10 cellular contexts compared by ENCODE assay signal in the genomic region with DNA sequence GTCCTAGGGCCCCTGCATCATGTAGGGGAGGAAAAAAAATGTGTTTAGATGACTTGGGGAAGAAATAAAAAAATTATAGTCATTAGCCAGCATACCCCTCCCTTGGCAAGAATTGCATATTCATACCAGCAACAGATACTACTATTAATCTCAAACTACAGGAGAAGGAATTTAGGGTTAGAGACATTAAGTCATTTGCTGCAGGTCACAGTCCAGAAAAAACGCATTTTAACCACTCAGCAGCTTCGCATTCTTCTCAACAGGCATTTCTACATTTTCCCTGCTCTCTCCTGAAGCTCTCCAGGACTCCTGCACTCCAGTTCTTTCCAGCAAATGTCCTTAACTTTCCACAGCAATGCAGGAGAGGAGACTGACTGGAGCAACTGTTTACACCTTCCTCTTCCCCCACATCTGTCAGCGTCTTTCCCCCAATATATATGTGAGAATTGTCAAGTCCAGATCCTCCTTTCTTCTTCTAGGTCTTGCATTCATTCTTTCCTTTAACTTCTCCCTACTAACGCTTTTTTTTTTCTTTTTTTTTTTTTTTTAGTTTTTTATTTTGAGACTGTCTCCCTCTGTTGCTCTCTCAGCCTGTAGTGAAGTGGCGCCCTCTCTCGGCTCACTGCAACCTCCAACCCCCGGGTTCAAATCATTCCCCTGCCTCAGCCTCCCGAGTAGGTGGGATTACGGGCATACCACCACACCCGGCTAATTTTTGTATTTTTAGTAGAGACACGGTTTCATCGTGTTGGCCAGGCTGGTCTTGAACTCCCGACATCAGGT. TPM values are rescaled to one million over a fixed set of nuclear protein-coding genes. Genes with fewer than 3 reads are reported as not detected.
DNase-seq lines count a peak whose midpoint lies in the region; ATAC-seq and TF ChIP-seq lines count a peak whose summit lies in the region.
"Had no signal": no experiment of that assay in that cellular context is flagged by ENCODE, and none has a peak within 500 bp of the region (broad histone marks: within the 10 kb centered on the region; RNA-seq: fewer than 3 reads in every experiment).

No MANE protein-coding gene starts in this region.

- TF ChIP-seq CTCF in A673 (conservative IDR thresholded peaks at IDR 0.05; ENCODE audit: low read depth, low read length) (peak; percentile 58), WI38 (IDR thresholded peaks at IDR 0.05; ENCODE audit: low read depth, low read length) (0 out of 2 replicates have a peak, but pooled peaks have one; percentile 19), glutamatergic neuron (IDR thresholded peaks at IDR 0.05; ENCODE audit: partially characterized antibody, unreplicated experiment) (peak; percentile 26), Peyer's patch (IDR thresholded peaks at IDR 0.05) (peak in 3 of 6 experiments; percentile 10 to 40 (median 36))

- H3K27me3 ChIP-seq in A673 (replicated peaks; ENCODE audit: insufficient read depth, low read depth, low read length, poor library complexity) (no peaks in the 10 kb centered on the region), Peyer's patch (no peaks in the 10 kb centered on the region)

- H3K9me3 Mint-ChIP-seq in glutamatergic neuron (ENCODE audit: unreplicated experiment) = no peaks in the 10 kb centered on the region

- no peaks in the 10 kb centered on the region for H3K9me3 ChIP-seq in A673 (ENCODE audit: low read depth, low read length, poor library complexity, severe bottlenecking)
- H3K9me3 ChIP-seq in Peyer's patch = no peaks in the 10 kb centered on the region

- no peak overlapping the region for H3K27ac Mint-ChIP-seq in glutamatergic neuron (ENCODE audit: unreplicated experiment)

- POLR2A ChIA-PET in A673 (lab: Charles Lee; ENCODE audit: low non-redundant PET) = no interaction called here

- H3K27me3 Mint-ChIP-seq in glutamatergic neuron (ENCODE audit: unreplicated experiment) = no peaks in the 10 kb centered on the region

- no peak overlapping the region for H3K4me3 Mint-ChIP-seq in glutamatergic neuron (ENCODE audit: unreplicated experiment)

- H3K4me3 ChIP-seq in A673 (ENCODE audit: low read depth, low read length, poor library complexity, severe bottlenecking) (no peak overlapping the region), WI38 (ENCODE audit: low read depth, low read length) (no peak overlapping the region), Peyer's patch (no peak overlapping the region)
- H3K4me3 ChIP-seq: lung had no signal

- H3K4me1 Mint-ChIP-seq in glutamatergic neuron (ENCODE audit: low read depth, unreplicated experiment) = peaks cover 2% of the 10 kb centered on the region

- intact Hi-C loops in A673 (cut with micrococcal nuclease; ENCODE audit: unreplicated experiment) = no loop called here

- no peak for TF ChIP-seq POLR2A in Peyer's patch (IDR thresholded peaks at IDR 0.05)

- no peaks in the 10 kb centered on the region for H3K36me3 ChIP-seq in A673 (ENCODE audit: insufficient read depth, low read length, poor library complexity, severe bottlenecking)
- H3K36me3 ChIP-seq in Peyer's patch = no peaks in the 10 kb centered on the region

- DNase-seq in A673 (ENCODE audit: low spot score) = no peak
- DNase-seq in glutamatergic neuron = peak; percentile 22
- DNase-seq in Peyer's patch = no peak
- no peak for DNase-seq in DMS79 treated with DMSO at 0.1 percent for 48 hours (lab: John Stamatoyannopoulos, UW)

- H3K27ac ChIP-seq in A673 (ENCODE audit: low read depth, low read length, poor library complexity, severe bottlenecking) (no peak overlapping the region), Peyer's patch (no peak overlapping the region)

- CTCF ChIA-PET in A673 (lab: Charles Lee) = no interaction called here

- BruUV-seq in A673 (replicated peaks; lab: Mats Ljungman, UMichigan) = no TSS peak

- H3K4me1 ChIP-seq in A673 (ENCODE audit: insufficient read depth, low read length, poor library complexity, severe bottlenecking) (no peaks in the 10 kb centered on the region), Peyer's patch (no peaks in the 10 kb centered on the region)

- no peaks in the 10 kb centered on the region for H3K36me3 Mint-ChIP-seq in glutamatergic neuron (ENCODE audit: unreplicated experiment)

- peak; percentile 53 for ATAC-seq in GM18868 (IDR thresholded peaks at IDR 0.05; ENCODE audit: unreplicated experiment)
- no peak for ATAC-seq in GM21423 (IDR thresholded peaks at IDR 0.05; ENCODE audit: unreplicated experiment)
- no peak for ATAC-seq in HG03135 (IDR thresholded peaks at IDR 0.05; ENCODE audit: unreplicated experiment)

RNA-seq across cellular contexts. Expression of gene PRPS1L1, which starts 35.6 kb away (rescaled TPM):
- total RNA-seq in A673 (2021) (not detected in 2 replicates), glutamatergic neuron (ENCODE audit: unreplicated experiment) (not detected), Peyer's patch (not detected)
- total RNA-seq: lung, ureter had no signal

RNA-seq across cellular contexts. Expression of gene SNX13, which starts 51.8 kb away (rescaled TPM):
- total RNA-seq in A673 (2021) (28.4 and 31.2 TPM in 2 replicates), glutamatergic neuron (ENCODE audit: unreplicated experiment) (29.9 TPM), Peyer's patch (10 to 100 TPM; 37.3 to 60.3 (median 48.8) TPM)
